Comparison of ENCODE assay signal across 8 cellular contexts in genomic region chr13:43058318-43058674, GRCh38. TPM values are rescaled to one million over a fixed set of nuclear protein-coding genes. Genes with fewer than 3 reads are reported as not detected.
DNase-seq lines count a peak whose midpoint lies in the region; ATAC-seq and TF ChIP-seq lines count a peak whose summit lies in the region.

No MANE protein-coding gene starts in this region.

- no peaks in the 10 kb centered on the region for H3K36me3 ChIP-seq in testis (ENCODE audit: low read depth, missing control alignments)

- H3K27ac ChIP-seq in testis = no peak overlapping the region

- H3K9me3 Mint-ChIP-seq in activated CD8-positive, alpha-beta T cell treated with anti-CD3 and anti-CD28 coated beads for 36 hours = no peaks in the 10 kb centered on the region

- ATAC-seq in HG03354 (IDR thresholded peaks at IDR 0.05; ENCODE audit: poor library complexity, severe bottlenecking, unreplicated experiment) (peak; percentile 14), GM19328 (IDR thresholded peaks at IDR 0.05; ENCODE audit: unreplicated experiment) (no peak), omental fat pad (ENCODE audit: low FRiP score) (no peak)
- peak; percentile 48 for ATAC-seq in activated CD8-positive, alpha-beta T cell treated with anti-CD3 and anti-CD28 coated beads for 36 hours

- no peak for TF ChIP-seq POLR2A in testis (IDR thresholded peaks at IDR 0.05)

- H3K4me1 ChIP-seq in testis = peaks cover 20% of the 10 kb centered on the region

- CTCF ChIA-PET in activated CD8-positive, alpha-beta T cell treated with anti-CD3 and anti-CD28 coated beads for 36 hours (lab: Charles Lee) = interaction anchor here (1.1 to 1.3 kb wide), 2 partner anchors 13 to 65 kb away, joined by 3 read pairs; no protein-coding TSS in a partner anchor

- H3K36me3 Mint-ChIP-seq in activated CD8-positive, alpha-beta T cell treated with anti-CD3 and anti-CD28 coated beads for 36 hours (ENCODE audit: low read depth) = peaks cover 14% of the 10 kb centered on the region

- H3K27me3 Mint-ChIP-seq in activated CD8-positive, alpha-beta T cell treated with anti-CD3 and anti-CD28 coated beads for 36 hours = no peaks in the 10 kb centered on the region

- DNase-seq in DMS153 (lab: John Stamatoyannopoulos, UW) = peak; percentile 74
- DNase-seq in activated CD8-positive, alpha-beta T cell treated with anti-CD3 and anti-CD28 coated beads for 36 hours = peak; percentile 45
- DNase-seq in iris pigment epithelial cell (ENCODE audit: low read depth) = peak; percentile 82
- no peak for DNase-seq in activated gamma-delta T cell (lab: John Stamatoyannopoulos, UW)
- no peak for DNase-seq in omental fat pad (ENCODE audit: low spot score)
- DNase-seq in testis = no peak

- POLR2A ChIA-PET in activated CD8-positive, alpha-beta T cell treated with anti-CD3 and anti-CD28 coated beads for 36 hours (lab: Charles Lee) = interaction anchor here (0.9 to 3.6 kb wide), 4 partner anchors 10 to 66 kb away, joined by 3 to 11 read pairs (median 4); partner anchors contain the start of gene EPSTI1

- H3K4me3 ChIP-seq in testis = no peak overlapping the region

- TF ChIP-seq CTCF in activated CD8-positive, alpha-beta T cell treated with anti-CD3 and anti-CD28 coated beads for 36 hours (IDR thresholded peaks at IDR 0.05) = no peak
- TF ChIP-seq CTCF in omental fat pad (IDR thresholded peaks at IDR 0.05) (no peak), testis (IDR thresholded peaks at IDR 0.05) (no peak)

- intact Hi-C loops in activated CD8-positive, alpha-beta T cell treated with anti-CD3 and anti-CD28 coated beads for 36 hours (cut with micrococcal nuclease) = no loop called here
- intact Hi-C loops in testis (cut with DNase I; ENCODE audit: low total_unique reads) = no loop called here

- peak overlapping the region; percentile 79 for H3K27ac Mint-ChIP-seq in activated CD8-positive, alpha-beta T cell treated with anti-CD3 and anti-CD28 coated beads for 36 hours

- WGBS in testis, 2 donors = 60 to 80% methylated on average over 1 of the region's 1 CpG

- H3K27me3 ChIP-seq in testis = no peaks in the 10 kb centered on the region

- no peak overlapping the region for H3K4me3 Mint-ChIP-seq in activated CD8-positive, alpha-beta T cell treated with anti-CD3 and anti-CD28 coated beads for 36 hours

- H3K4me1 Mint-ChIP-seq in activated CD8-positive, alpha-beta T cell treated with anti-CD3 and anti-CD28 coated beads for 36 hours (ENCODE audit: low read depth) = peaks cover 54% of the 10 kb centered on the region

- H3K9me3 ChIP-seq in testis = no peaks in the 10 kb centered on the region

RNA-seq across cellular contexts. Expression of gene DNAJC15, which starts 34.9 kb away (rescaled TPM):
- total RNA-seq in activated CD8-positive, alpha-beta T cell treated with anti-CD3 and anti-CD28 coated beads for 36 hours = 10 to 100 TPM in 1 of 2 experiments, 1 to 10 TPM in 1; 8.9 to 10.6 TPM
- total RNA-seq in omental fat pad (10 to 100 TPM in 3 of 4 donors, 1 to 10 TPM in 1; 5.5 to 12.1 (median 10.9) TPM), testis (10 to 100 TPM; 11.8 to 17.2 TPM)
- polyA plus RNA-seq in testis (ENCODE audit: insufficient read depth, low read depth, low replicate concordance) = 49.8 TPM

Comparison
In these comparisons a context has a peak if more than half of its experiments do, and no peak if none do; other contexts are left out.
1. DNase-seq: peak in DMS153 (single experiment), activated CD8-positive, alpha-beta T cell treated with anti-CD3 and anti-CD28 coated beads for 36 hours (single experiment) and iris pigment epithelial cell (single experiment); none in activated gamma-delta T cell (single experiment), omental fat pad (single experiment) and testis (single experiment).
2. ATAC-seq: peak in HG03354 (single experiment) and activated CD8-positive, alpha-beta T cell treated with anti-CD3 and anti-CD28 coated beads for 36 hours (single experiment); none in GM19328 (single experiment) and omental fat pad (single experiment).